In genomic region chr3:32502089-32502943, GRCh38 we compare ENCODE assay signal across 8 cellular contexts. TPM values are rescaled to one million over a fixed set of nuclear protein-coding genes. Genes with fewer than 3 reads are reported as not detected.
DNase-seq lines count a peak whose midpoint lies in the region; ATAC-seq, FAIRE-seq and TF ChIP-seq lines count a peak whose summit lies in the region.

TSS of gene CMTM6 (minus strand) at chr3:32502852. CDS start at chr3:32502745, 107 bp downstream.

- H3K4me3 ChIP-seq in naive thymus-derived CD4-positive, alpha-beta T cell (ENCODE audit: low read length): peak within 1 kb of the TSS; percentile 89

- H3K36me3 ChIP-seq in naive thymus-derived CD4-positive, alpha-beta T cell (ENCODE audit: control insufficient read depth in 2 of 3, insufficient read depth in 3 of 3, low read length in 3 of 3): peaks cover 0 to 6% (median 0%) of the 10 kb centered on the region in 3 experiments

- peaks cover 3% of the 10 kb centered on the region for H3K27me3 Mint-ChIP-seq in activated T-helper 1 cell treated with anti-CD3 and anti-CD28 coated beads, Interleukin-12 subunit alpha, Interleukin-12 subunit beta, Interleukin-2, Interleukin-4 antibody, amounts not matched to agents 30 ng/mL and 10 ng/mL and 1 ng/mL, durations not matched to agents 14 hours and 24 hours and 36 hours (ENCODE audit: insufficient read depth)
- peaks cover 0 to 4% (median 0%) of the 10 kb centered on the region in 5 donors for H3K27me3 Mint-ChIP-seq in naive thymus-derived CD4-positive, alpha-beta T cell

- peak within 1 kb of the TSS; percentile 100 for H3K4me3 Mint-ChIP-seq in activated T-helper 1 cell treated with anti-CD3 and anti-CD28 coated beads, Interleukin-12 subunit alpha, Interleukin-12 subunit beta, Interleukin-2, Interleukin-4 antibody, amounts not matched to agents 30 ng/mL and 10 ng/mL and 1 ng/mL, durations not matched to agents 14 hours and 24 hours and 36 hours
- H3K4me3 Mint-ChIP-seq in naive thymus-derived CD4-positive, alpha-beta T cell: peak within 1 kb of the TSS; percentile 79 to 97 (median 93)
- H3K4me3 Mint-ChIP-seq in stimulated activated effector memory CD8-positive, alpha-beta T cell treated with anti-CD3 and anti-CD28 coated beads, Interleukin-12 subunit alpha, Interleukin-12 subunit beta, amount 100 ng/mL, for 72 hours: peak within 1 kb of the TSS; percentile 95

- CTCF ChIA-PET in naive thymus-derived CD4-positive, alpha-beta T cell (lab: Charles Lee): interaction anchor here (0.8 to 1.1 kb wide), 2 partner anchors 34 to 126 kb away, joined by 3 to 8 read pairs; no protein-coding TSS in a partner anchor

- H3K27me3 ChIP-seq in naive thymus-derived CD4-positive, alpha-beta T cell (ENCODE audit: control insufficient read depth in 2 of 2, insufficient read depth in 2 of 2, low read length in 2 of 2): no peaks in the 10 kb centered on the region

- H3K27ac ChIP-seq in naive thymus-derived CD4-positive, alpha-beta T cell (ENCODE audit: low read depth, low read length): peak within 1 kb of the TSS; percentile 98

- peaks cover 41% of the 10 kb centered on the region for H3K4me1 Mint-ChIP-seq in activated T-helper 1 cell treated with anti-CD3 and anti-CD28 coated beads, Interleukin-12 subunit alpha, Interleukin-12 subunit beta, Interleukin-2, Interleukin-4 antibody, amounts not matched to agents 30 ng/mL and 10 ng/mL and 1 ng/mL, durations not matched to agents 14 hours and 24 hours and 36 hours (ENCODE audit: low read depth)
- H3K4me1 Mint-ChIP-seq in naive thymus-derived CD4-positive, alpha-beta T cell: peaks cover 28 to 48% (median 43%) of the 10 kb centered on the region in 7 donors
- H3K4me1 Mint-ChIP-seq in stimulated activated effector memory CD8-positive, alpha-beta T cell treated with anti-CD3 and anti-CD28 coated beads, Interleukin-12 subunit alpha, Interleukin-12 subunit beta, amount 100 ng/mL, for 72 hours: peaks cover 31% of the 10 kb centered on the region

- no peak for FAIRE-seq in D721Med (lab: Jason Lieb, UNC)

- POLR2A ChIA-PET in naive thymus-derived CD4-positive, alpha-beta T cell (lab: Charles Lee): interaction anchor here (0.5 to 1.4 kb wide), 4 partner anchors 10 to 1299 kb away, joined by 3 to 6 read pairs (median 4); partner anchors contain the start of gene CNOT10

- peaks cover 6 to 23% of the 10 kb centered on the region in 2 donors for H3K4me1 ChIP-seq in naive thymus-derived CD4-positive, alpha-beta T cell (ENCODE audit: control insufficient read depth in 2 of 2, insufficient read depth in 2 of 2, low read length in 2 of 2)

- peak; percentile 90 for DNase-seq in D721Med (ENCODE audit: insufficient read length, low spot score)
- peak; percentile 71 for DNase-seq in HT1080 (ENCODE audit: low read depth)
- peak; percentile 89 for DNase-seq in RKO (ENCODE audit: low spot score)
- DNase-seq in activated T-helper 1 cell treated with anti-CD3 and anti-CD28 coated beads, Interleukin-12 subunit alpha, Interleukin-12 subunit beta, Interleukin-2, Interleukin-4 antibody, amounts not matched to agents 30 ng/mL and 10 ng/mL and 1 ng/mL, durations not matched to agents 14 hours and 24 hours and 36 hours (ENCODE audit: low spot score): peak; percentile 66
- DNase-seq in fibroblast of gingiva (ENCODE audit: low read depth): peak; percentile 73
- peak; percentile 49 to 77 (median 70) for DNase-seq in naive thymus-derived CD4-positive, alpha-beta T cell
- DNase-seq in stimulated activated effector memory CD8-positive, alpha-beta T cell treated with anti-CD3 and anti-CD28 coated beads, Interleukin-12 subunit alpha, Interleukin-12 subunit beta, amount 100 ng/mL, for 72 hours (ENCODE audit: low spot score in 2 of 2): peak; percentile 58 to 85

- peak; percentile 74 for ATAC-seq in GM21360 (IDR thresholded peaks at IDR 0.05; ENCODE audit: unreplicated experiment)
- peak; percentile 92 for ATAC-seq in naive thymus-derived CD4-positive, alpha-beta T cell
- peak; percentile 87 for ATAC-seq in stimulated activated effector memory CD8-positive, alpha-beta T cell treated with anti-CD3 and anti-CD28 coated beads, Interleukin-12 subunit alpha, Interleukin-12 subunit beta, amount 100 ng/mL, for 72 hours

- peak within 1 kb of the TSS; percentile 96 for H3K27ac Mint-ChIP-seq in activated T-helper 1 cell treated with anti-CD3 and anti-CD28 coated beads, Interleukin-12 subunit alpha, Interleukin-12 subunit beta, Interleukin-2, Interleukin-4 antibody, amounts not matched to agents 30 ng/mL and 10 ng/mL and 1 ng/mL, durations not matched to agents 14 hours and 24 hours and 36 hours
- peak within 1 kb of the TSS; percentile 86 to 98 (median 90) for H3K27ac Mint-ChIP-seq in naive thymus-derived CD4-positive, alpha-beta T cell
- H3K27ac Mint-ChIP-seq in stimulated activated effector memory CD8-positive, alpha-beta T cell treated with anti-CD3 and anti-CD28 coated beads, Interleukin-12 subunit alpha, Interleukin-12 subunit beta, amount 100 ng/mL, for 72 hours: peak within 1 kb of the TSS; percentile 96

- no peaks in the 10 kb centered on the region for H3K9me3 Mint-ChIP-seq in activated T-helper 1 cell treated with anti-CD3 and anti-CD28 coated beads, Interleukin-12 subunit alpha, Interleukin-12 subunit beta, Interleukin-2, Interleukin-4 antibody, amounts not matched to agents 30 ng/mL and 10 ng/mL and 1 ng/mL, durations not matched to agents 14 hours and 24 hours and 36 hours
- peaks cover 0 to 1% (median 0%) of the 10 kb centered on the region in 11 donors for H3K9me3 Mint-ChIP-seq in naive thymus-derived CD4-positive, alpha-beta T cell
- H3K9me3 Mint-ChIP-seq in stimulated activated effector memory CD8-positive, alpha-beta T cell treated with anti-CD3 and anti-CD28 coated beads, Interleukin-12 subunit alpha, Interleukin-12 subunit beta, amount 100 ng/mL, for 72 hours: no peaks in the 10 kb centered on the region

- intact Hi-C loops in activated T-helper 1 cell treated with anti-CD3 and anti-CD28 coated beads, Interleukin-12 subunit alpha, Interleukin-12 subunit beta, Interleukin-2, Interleukin-4 antibody, amounts not matched to agents 30 ng/mL and 10 ng/mL and 1 ng/mL, durations not matched to agents 14 hours and 24 hours and 36 hours (cut with micrococcal nuclease): loop anchor here (1.0 to 10.0 kb wide), 7 partner anchors 8 to 592 kb away; partner anchors contain the start of genes CNOT10, DYNC1LI1, GLB1 and TMPPE
- intact Hi-C loops in naive thymus-derived CD4-positive, alpha-beta T cell (cut with micrococcal nuclease): loop anchor here (1.0 to 10.0 kb wide), 15 partner anchors 34 to 938 kb away; partner anchors contain the start of genes CMTM8 (in 2 of the 2), CNOT10 (in 2 of the 2), DYNC1LI1 (in 2 of the 2) and GPD1L (in 2 of the 2)

- no peak for TF ChIP-seq CTCF in D721Med (IDR thresholded peaks at IDR 0.05; ENCODE audit: insufficient read depth, missing control alignments)

- H3K36me3 Mint-ChIP-seq in activated T-helper 1 cell treated with anti-CD3 and anti-CD28 coated beads, Interleukin-12 subunit alpha, Interleukin-12 subunit beta, Interleukin-2, Interleukin-4 antibody, amounts not matched to agents 30 ng/mL and 10 ng/mL and 1 ng/mL, durations not matched to agents 14 hours and 24 hours and 36 hours (ENCODE audit: low read depth): peaks cover 21% of the 10 kb centered on the region
- peaks cover 4 to 8% (median 4%) of the 10 kb centered on the region in 5 donors for H3K36me3 Mint-ChIP-seq in naive thymus-derived CD4-positive, alpha-beta T cell
- peaks cover 50% of the 10 kb centered on the region for H3K36me3 Mint-ChIP-seq in stimulated activated effector memory CD8-positive, alpha-beta T cell treated with anti-CD3 and anti-CD28 coated beads, Interleukin-12 subunit alpha, Interleukin-12 subunit beta, amount 100 ng/mL, for 72 hours

- H3K9me3 ChIP-seq in naive thymus-derived CD4-positive, alpha-beta T cell (ENCODE audit: control insufficient read depth in 2 of 3, low read length in 3 of 3): no peaks in the 10 kb centered on the region

RNA-seq across cellular contexts. Expression of gene CMTM6, which starts in this region (rescaled TPM):
- total RNA-seq in HT1080 (2014; rRNA removed; shearing (Covaris generic)): 63.6 and 90.6 TPM in 2 replicates
- 118 and 150 TPM in 2 replicates for polyA plus RNA-seq in HT1080 (2015; cell fraction: cytosol; rRNA removed)
- polyA plus RNA-seq in HT1080 (2015; cell fraction: nucleus; rRNA removed): 50.1 and 51.6 TPM in 2 replicates
- 94.2 and 96.4 TPM in 2 replicates for total RNA-seq in activated T-helper 1 cell treated with anti-CD3 and anti-CD28 coated beads, Interleukin-12 subunit alpha, Interleukin-12 subunit beta, Interleukin-2, Interleukin-4 antibody, amounts not matched to agents 30 ng/mL and 10 ng/mL and 1 ng/mL, durations not matched to agents 14 hours and 24 hours and 36 hours
- total RNA-seq in naive thymus-derived CD4-positive, alpha-beta T cell: 10 to 100 TPM; 24.1 to 61.1 (median 38.1) TPM
- polyA plus RNA-seq in naive thymus-derived CD4-positive, alpha-beta T cell: 10 to 100 TPM; 30.9 to 48.5 TPM

Comparison
In these comparisons a context has a peak if more than half of its experiments do, and no peak if none do; other contexts are left out.
1. Peak in every context shown above with its lines: DNase-seq, ATAC-seq, H3K4me3 ChIP-seq and H3K27ac ChIP-seq.